8 cellular contexts compared by ENCODE assay signal in genomic region chr3:45226206-45226915, GRCh38. TPM values are rescaled to one million over a fixed set of nuclear protein-coding genes. Genes with fewer than 3 reads are reported as not detected.
A peak's percentile ranks its signal among the peaks of the same experiment; 100 is the strongest.
DNase-seq lines count a peak whose midpoint lies in the region; ATAC-seq lines count a peak whose summit lies in the region.

Gene TMEM158 (minus strand): TSS chr3:45226287. CDS start chr3:45226027, 260 bp downstream.

- H3K9me3 ChIP-seq in SJCRH30 (replicated peaks): no peaks in the 10 kb centered on the region
- H3K9me3 ChIP-seq in subcutaneous abdominal adipose tissue (ENCODE audit: control insufficient read depth in 5 of 5, low read length in 5 of 5): no peaks in the 10 kb centered on the region

- H3K4me1 ChIP-seq in SJCRH30 (peaks cover 4% of the 10 kb centered on the region), subcutaneous abdominal adipose tissue (ENCODE audit: control insufficient read depth in 5 of 5, insufficient read depth in 5 of 5, low read length in 5 of 5) (peaks cover 0 to 14% (median 10%) of the 10 kb centered on the region in 5 donors)

- H3K27me3 ChIP-seq in SJCRH30 (peaks cover 11% of the 10 kb centered on the region; the same call in 1 of the 2 replicates), subcutaneous abdominal adipose tissue (ENCODE audit: control insufficient read depth in 5 of 5, insufficient read depth in 4 of 5, low read length in 5 of 5) (peaks cover 5 to 41% (median 19%) of the 10 kb centered on the region in 5 donors)

- peak within 1 kb of the TSS in 4 of 5 donors; percentile 3 to 78 (median 55) for H3K9ac ChIP-seq in subcutaneous abdominal adipose tissue (ENCODE audit: low read length in 5 of 5)

- H3K36me3 ChIP-seq in SJCRH30: no peaks in the 10 kb centered on the region
- H3K36me3 ChIP-seq in subcutaneous abdominal adipose tissue (ENCODE audit: control insufficient read depth in 5 of 5, insufficient read depth in 5 of 5, low read length in 5 of 5): no peaks in the 10 kb centered on the region

- DNase-seq in 8988T (peak; percentile 98), SJCRH30 (peak; percentile 67 to 74), glomerular endothelial cell (ENCODE audit: extremely low read depth, low read depth, low spot score) (no peak), non-pigmented ciliary epithelial cell (ENCODE audit: low read depth) (peak; percentile 9)
- DNase-seq in activated naive CD4-positive, alpha-beta T cell treated with Interleukin-2 at 50 U/mL for 16 hours: peak; percentile 78

- H3K27ac ChIP-seq in SJCRH30 (no peak within 1 kb of the TSS), subcutaneous abdominal adipose tissue (ENCODE audit: low read depth, low read length) (no peak within 1 kb of the TSS)

- ATAC-seq in GM18520 (IDR thresholded peaks at IDR 0.05; ENCODE audit: unreplicated experiment) (peak; percentile 46), HG03280 (IDR thresholded peaks at IDR 0.05; ENCODE audit: unreplicated experiment) (peak; percentile 76)

- H3K4me3 ChIP-seq in SJCRH30 (peak within 1 kb of the TSS; percentile 67), subcutaneous abdominal adipose tissue (ENCODE audit: low read depth in 1 of 5, low read length in 5 of 5) (peak within 1 kb of the TSS; percentile 59 to 80 (median 72))

RNA-seq across cellular contexts. Expression of gene TMEM158, which starts in this region (rescaled TPM):
- 0.26 and 0.63 TPM in 2 replicates for total RNA-seq in SJCRH30 (2014; rRNA removed; shearing (Covaris generic))
- total RNA-seq in glomerular endothelial cell: 13.8 and 16.5 TPM in 2 replicates

Comparison
In these comparisons a context has a peak if more than half of its experiments do, and no peak if none do; other contexts are left out.
1. Peak in DNase-seq and H3K4me3 ChIP-seq in SJCRH30; RNA of the gene not detected or under 1 TPM.